8 cellular contexts compared by ENCODE assay signal in genomic region chrX:76172325-76172887, GRCh38. TPM values are rescaled to one million over a fixed set of nuclear protein-coding genes. Genes with fewer than 3 reads are reported as not detected.
DNase-seq lines count a peak whose midpoint lies in the region; ATAC-seq lines count a peak whose summit lies in the region.

No MANE protein-coding gene starts in this region.

- H3K9me3 Mint-ChIP-seq in activated CD8-positive, alpha-beta memory T cell treated with anti-CD3 and anti-CD28 coated beads, Interleukin-2, amount 10 ng/mL, durations not matched to agents 7 days and 5 days (ENCODE audit: low read depth) = no peaks in the 10 kb centered on the region
- no peaks in the 10 kb centered on the region for H3K9me3 Mint-ChIP-seq in naive B cell

- H3K4me3 ChIP-seq in MG63 = peak overlapping the region; percentile 72

- DNase-seq in activated CD8-positive, alpha-beta memory T cell treated with anti-CD3 and anti-CD28 coated beads, Interleukin-2, amount 10 ng/mL, durations not matched to agents 7 days and 5 days = no peak
- DNase-seq in activated CD8-positive, alpha-beta memory T cell treated with anti-CD3 and anti-CD28 coated beads for 24 hours = no peak
- DNase-seq in MG63 = no peak
- DNase-seq in effector CD8-positive, alpha-beta T cell (lab: John Stamatoyannopoulos, UW) = peak; percentile 7
- no peak for DNase-seq in naive B cell
- DNase-seq in NCI-H2227 (lab: John Stamatoyannopoulos, UW; ENCODE audit: unreplicated experiment) = no peak
- no peak for DNase-seq in ureter (ENCODE audit: low spot score)

- H3K4me1 Mint-ChIP-seq in activated CD8-positive, alpha-beta memory T cell treated with anti-CD3 and anti-CD28 coated beads, Interleukin-2, amount 10 ng/mL, durations not matched to agents 7 days and 5 days = peaks cover 57% of the 10 kb centered on the region
- peaks cover 18 to 41% (median 40%) of the 10 kb centered on the region in 3 donors for H3K4me1 Mint-ChIP-seq in naive B cell

- H3K27me3 Mint-ChIP-seq in activated CD8-positive, alpha-beta memory T cell treated with anti-CD3 and anti-CD28 coated beads, Interleukin-2, amount 10 ng/mL, durations not matched to agents 7 days and 5 days = no peaks in the 10 kb centered on the region
- H3K27me3 Mint-ChIP-seq in naive B cell = peaks cover 0 to 21% (median 0%) of the 10 kb centered on the region in 3 donors

- CTCF ChIA-PET in activated CD8-positive, alpha-beta memory T cell treated with anti-CD3 and anti-CD28 coated beads, Interleukin-2, amount 10 ng/mL, durations not matched to agents 7 days and 5 days (lab: Charles Lee) = interaction anchor here (1.5 to 1.8 kb wide), 2 partner anchors 24 to 81 kb away, joined by 4 to 5 read pairs; no protein-coding TSS in a partner anchor

- peak overlapping the region; percentile 78 for H3K4me3 Mint-ChIP-seq in activated CD8-positive, alpha-beta memory T cell treated with anti-CD3 and anti-CD28 coated beads, Interleukin-2, amount 10 ng/mL, durations not matched to agents 7 days and 5 days
- peak overlapping the region; percentile 82 to 97 (median 91) for H3K4me3 Mint-ChIP-seq in naive B cell

- H3K9me3 ChIP-seq in MG63 = no peaks in the 10 kb centered on the region

- H3K27me3 ChIP-seq in MG63 = no peaks in the 10 kb centered on the region

- H3K27ac Mint-ChIP-seq in activated CD8-positive, alpha-beta memory T cell treated with anti-CD3 and anti-CD28 coated beads, Interleukin-2, amount 10 ng/mL, durations not matched to agents 7 days and 5 days = peak overlapping the region; percentile 89
- peak overlapping the region; percentile 91 to 97 (median 96) for H3K27ac Mint-ChIP-seq in naive B cell

- peak; percentile 55 for ATAC-seq in activated CD8-positive, alpha-beta memory T cell treated with anti-CD3 and anti-CD28 coated beads, Interleukin-2, amount 10 ng/mL, durations not matched to agents 7 days and 5 days
- ATAC-seq in naive B cell (ENCODE audit: low read depth in 2 of 2) (peak in 1 of 2 donors; percentile 39), HG02759 (IDR thresholded peaks at IDR 0.05; ENCODE audit: unreplicated experiment) (no peak)

- peaks cover 7% of the 10 kb centered on the region for H3K36me3 ChIP-seq in MG63

- peaks cover 18% of the 10 kb centered on the region for H3K36me3 Mint-ChIP-seq in activated CD8-positive, alpha-beta memory T cell treated with anti-CD3 and anti-CD28 coated beads, Interleukin-2, amount 10 ng/mL, durations not matched to agents 7 days and 5 days
- H3K36me3 Mint-ChIP-seq in naive B cell = no peaks in the 10 kb centered on the region

RNA-seq across cellular contexts. Expression of gene PBDC1, which starts 0.5 kb away (rescaled TPM):
- total RNA-seq in activated CD8-positive, alpha-beta memory T cell treated with anti-CD3 and anti-CD28 coated beads, Interleukin-2, amount 10 ng/mL, durations not matched to agents 7 days and 5 days = 10 to 100 TPM; 27.1 to 31.1 TPM
- 3.8 and 4.2 TPM in 2 replicates for total RNA-seq in MG63 (2014; rRNA removed; shearing (Covaris generic); ENCODE audit: low replicate concordance)
- polyA plus RNA-seq in naive B cell (ENCODE audit: low read depth in 6 of 6) = 10 to 100 TPM; 15.0 to 35.3 (median 28.1) TPM
- total RNA-seq in ureter = 29.9 TPM
